ENCODE assay signal across 34 cellular contexts in genomic region chr10:86591436-86591835, GRCh38.
"Had no signal": no experiment of that assay in that cellular context is flagged by ENCODE, and none has a peak within 500 bp of the region (broad histone marks: within the 10 kb centered on the region; RNA-seq: fewer than 3 reads in every experiment).

No MANE protein-coding gene starts in this region.

- H3K36me3 ChIP-seq: adrenal gland, cardiac muscle cell had no signal

- H3K27me3 Mint-ChIP-seq: activated CD4-positive, alpha-beta memory T cell treated with anti-CD3 and anti-CD28 coated beads for 36 hours; activated CD4-positive, alpha-beta T cell treated with anti-CD3 and anti-CD28 coated beads, Interleukin-2, amount 10 ng/mL, durations not matched to agents 24 days and 14 days; activated CD8-positive, alpha-beta T cell treated with anti-CD3 and anti-CD28 coated beads for 36 hours; activated naive CD8-positive, alpha-beta T cell treated with anti-CD3 and anti-CD28 coated beads for 36 hours; activated T-helper 17 cell treated with anti-CD3 and anti-CD28 coated beads, Interleukin-2, amount 50 U/mL, for 72 hours had no signal

- ATAC-seq: activated CD8-positive, alpha-beta T cell treated with anti-CD3 and anti-CD28 coated beads for 36 hours; activated naive CD4-positive, alpha-beta T cell treated with anti-CD3 and anti-CD28 coated beads, Interleukin-2, amount 50 U/mL, for 72 hours; activated T-cell treated with anti-CD3 and anti-CD28 coated beads, Interleukin-2, amount 50 U/mL, for 4 hours; activated T-cell treated with anti-CD3 and anti-CD28 coated beads, Interleukin-2, amount 50 U/mL, for 72 hours; activated T-helper 17 cell treated with anti-CD3 and anti-CD28 coated beads, Interleukin-2, amount 50 U/mL, for 72 hours; body of pancreas had no signal

- H3K4me3 ChIP-seq: adrenal gland, body of pancreas, cardiac muscle cell had no signal

- DNase-seq: activated B cell treated with CpG ODN at 0.5 μM for 24 hours; activated CD4-positive, alpha-beta memory T cell treated with anti-CD3 and anti-CD28 coated beads for 36 hours; activated CD4-positive, alpha-beta T cell treated with anti-CD3 and anti-CD28 coated beads for 4 hours; activated CD4-positive, alpha-beta T cell treated with anti-CD3 and anti-CD28 coated beads, Interleukin-2, amount 10 ng/mL, durations not matched to agents 24 days and 14 days; activated CD4-positive, alpha-beta T cell treated with anti-CD3 and anti-CD28 coated beads, Interleukin-2, amount 50 U/mL, for 1 hour; activated CD4-positive, alpha-beta T cell treated with anti-CD3 and anti-CD28 coated beads, Interleukin-2, amount 50 U/mL, for 4 hours; activated CD4-positive, CD25-positive, alpha-beta regulatory T cell treated with anti-CD3 and anti-CD28 coated beads, Interleukin-2, amount 50 U/mL, for 72 hours; activated CD8-positive, alpha-beta memory T cell treated with anti-CD3 and anti-CD28 coated beads, Interleukin-2, amount 50 U/mL, for 4 hours; activated CD8-positive, alpha-beta T cell treated with anti-CD3 and anti-CD28 coated beads for 36 hours; activated effector memory CD4-positive, alpha-beta T cell treated with anti-CD3 and anti-CD28 coated beads, Interleukin-2, amount 50 U/mL, for 16 hours; activated gamma-delta T cell treated with Interleukin-2 at 50 U/mL for 16 hours; activated naive CD4-positive, alpha-beta T cell; activated naive CD4-positive, alpha-beta T cell treated with anti-CD3 and anti-CD28 coated beads for 36 hours; activated naive CD4-positive, alpha-beta T cell treated with anti-CD3 and anti-CD28 coated beads, Interleukin-2, amount 50 U/mL, for 16 hours; activated naive CD8-positive, alpha-beta T cell treated with anti-CD3 and anti-CD28 coated beads for 36 hours; activated T-cell treated with anti-CD3 and anti-CD28 coated beads for 4 hours; activated T-cell treated with anti-CD3 and anti-CD28 coated beads, Interleukin-2, amount 50 U/mL, for 1 hour; activated T-cell treated with anti-CD3 and anti-CD28 coated beads, Interleukin-2, amount 50 U/mL, for 4 hours; activated T-cell treated with anti-CD3 and anti-CD28 coated beads, Interleukin-2, amount 50 U/mL, for 72 hours; adrenal gland; amniotic stem cell; aorta; body of pancreas; central memory CD4-positive, alpha-beta T cell; T-helper 1 cell; T-helper 2 cell; T-helper 9 cell had no signal

- H3K9me3 Mint-ChIP-seq: activated B cell treated with CpG ODN at 0.5 μM for 24 hours; activated CD4-positive, alpha-beta memory T cell treated with anti-CD3 and anti-CD28 coated beads for 36 hours; activated CD4-positive, alpha-beta T cell treated with anti-CD3 and anti-CD28 coated beads, Interleukin-2, amount 10 ng/mL, durations not matched to agents 24 days and 14 days; activated CD8-positive, alpha-beta T cell treated with anti-CD3 and anti-CD28 coated beads for 36 hours; activated naive CD4-positive, alpha-beta T cell treated with anti-CD3 and anti-CD28 coated beads for 36 hours; activated naive CD4-positive, alpha-beta T cell treated with anti-CD3 and anti-CD28 coated beads, Interleukin-2, amount 50 U/mL, for 72 hours; activated naive CD8-positive, alpha-beta T cell treated with anti-CD3 and anti-CD28 coated beads for 36 hours; activated T-cell treated with anti-CD3 and anti-CD28 coated beads, Interleukin-2, amount 50 U/mL, for 4 hours; activated T-cell treated with anti-CD3 and anti-CD28 coated beads, Interleukin-2, amount 50 U/mL, for 72 hours; activated T-helper 1 cell treated with anti-CD3 and anti-CD28 coated beads, Interleukin-12 subunit alpha, Interleukin-12 subunit beta, Interleukin-2, Interleukin-4 antibody, amounts not matched to agents 30 ng/mL and 10 ng/mL and 1 ng/mL, durations not matched to agents 14 hours and 24 hours and 36 hours; activated T-helper 17 cell treated with anti-CD3 and anti-CD28 coated beads, Interleukin-2, amount 50 U/mL, for 72 hours; T-helper 1 cell treated with Interleukin-12 subunit alpha and Interleukin-12 subunit beta and Interleukin-4 antibody, amounts not matched to agents 30 μg/mL and 1 μg/mL, for 36 hours; T-helper 2 cell treated with Interferon-gamma antibody and Interleukin-4, amounts not matched to agents 5 μg/mL and 100 μg/mL, for 36 hours had no signal

- H3K4me3 Mint-ChIP-seq: activated B cell treated with CpG ODN at 0.5 μM for 24 hours; activated CD4-positive, alpha-beta memory T cell treated with anti-CD3 and anti-CD28 coated beads for 36 hours; activated CD4-positive, alpha-beta T cell treated with anti-CD3 and anti-CD28 coated beads, Interleukin-2, amount 10 ng/mL, durations not matched to agents 24 days and 14 days; activated CD8-positive, alpha-beta T cell treated with anti-CD3 and anti-CD28 coated beads for 36 hours; activated naive CD4-positive, alpha-beta T cell treated with anti-CD3 and anti-CD28 coated beads for 36 hours; activated naive CD8-positive, alpha-beta T cell treated with anti-CD3 and anti-CD28 coated beads for 36 hours; activated T-cell treated with anti-CD3 and anti-CD28 coated beads, Interleukin-2, amount 50 U/mL, for 4 hours; activated T-cell treated with anti-CD3 and anti-CD28 coated beads, Interleukin-2, amount 50 U/mL, for 72 hours; activated T-helper 1 cell treated with anti-CD3 and anti-CD28 coated beads, Interleukin-12 subunit alpha, Interleukin-12 subunit beta, Interleukin-2, Interleukin-4 antibody, amounts not matched to agents 30 ng/mL and 10 ng/mL and 1 ng/mL, durations not matched to agents 14 hours and 24 hours and 36 hours; activated T-helper 17 cell treated with anti-CD3 and anti-CD28 coated beads, Interleukin-2, amount 50 U/mL, for 72 hours; T-helper 1 cell treated with Interleukin-12 subunit alpha and Interleukin-12 subunit beta and Interleukin-4 antibody, amounts not matched to agents 30 μg/mL and 1 μg/mL, for 36 hours; T-helper 2 cell treated with Interferon-gamma antibody and Interleukin-4, amounts not matched to agents 5 μg/mL and 100 μg/mL, for 36 hours had no signal

- H3K27ac ChIP-seq: adrenal gland, body of pancreas, cardiac muscle cell, VCaP had no signal

- H3K4me1 Mint-ChIP-seq: activated B cell treated with CpG ODN at 0.5 μM for 24 hours; activated CD4-positive, alpha-beta T cell treated with anti-CD3 and anti-CD28 coated beads, Interleukin-2, amount 10 ng/mL, durations not matched to agents 24 days and 14 days; activated naive CD8-positive, alpha-beta T cell treated with anti-CD3 and anti-CD28 coated beads for 36 hours; activated T-helper 17 cell treated with anti-CD3 and anti-CD28 coated beads, Interleukin-2, amount 50 U/mL, for 72 hours had no signal

- H3K9me3 ChIP-seq: adrenal gland, body of pancreas had no signal

- H3K27me3 ChIP-seq: adrenal gland, body of pancreas, cardiac muscle cell had no signal

- H3K4me1 ChIP-seq: adrenal gland, body of pancreas had no signal

- H3K27ac Mint-ChIP-seq: activated B cell treated with CpG ODN at 0.5 μM for 24 hours; activated CD4-positive, alpha-beta memory T cell treated with anti-CD3 and anti-CD28 coated beads for 36 hours; activated CD4-positive, alpha-beta T cell treated with anti-CD3 and anti-CD28 coated beads, Interleukin-2, amount 10 ng/mL, durations not matched to agents 24 days and 14 days; activated CD8-positive, alpha-beta T cell treated with anti-CD3 and anti-CD28 coated beads for 36 hours; activated naive CD4-positive, alpha-beta T cell treated with anti-CD3 and anti-CD28 coated beads for 36 hours; activated naive CD4-positive, alpha-beta T cell treated with anti-CD3 and anti-CD28 coated beads, Interleukin-2, amount 50 U/mL, for 72 hours; activated naive CD8-positive, alpha-beta T cell treated with anti-CD3 and anti-CD28 coated beads for 36 hours; activated T-cell treated with anti-CD3 and anti-CD28 coated beads, Interleukin-2, amount 50 U/mL, for 72 hours; activated T-helper 1 cell treated with anti-CD3 and anti-CD28 coated beads, Interleukin-12 subunit alpha, Interleukin-12 subunit beta, Interleukin-2, Interleukin-4 antibody, amounts not matched to agents 30 ng/mL and 10 ng/mL and 1 ng/mL, durations not matched to agents 14 hours and 24 hours and 36 hours; activated T-helper 17 cell treated with anti-CD3 and anti-CD28 coated beads, Interleukin-2, amount 50 U/mL, for 72 hours; T-helper 1 cell treated with Interleukin-12 subunit alpha and Interleukin-12 subunit beta and Interleukin-4 antibody, amounts not matched to agents 30 μg/mL and 1 μg/mL, for 36 hours; T-helper 2 cell treated with Interferon-gamma antibody and Interleukin-4, amounts not matched to agents 5 μg/mL and 100 μg/mL, for 36 hours had no signal

- H3K36me3 Mint-ChIP-seq: activated CD4-positive, alpha-beta memory T cell treated with anti-CD3 and anti-CD28 coated beads for 36 hours; activated naive CD4-positive, alpha-beta T cell treated with anti-CD3 and anti-CD28 coated beads, Interleukin-2, amount 50 U/mL, for 72 hours; activated naive CD8-positive, alpha-beta T cell treated with anti-CD3 and anti-CD28 coated beads for 36 hours had no signal
